In genomic region chr11:118226781-118227180, GRCh38 we compare ENCODE assay signal across 16 cellular contexts. TPM values are rescaled to one million over a fixed set of nuclear protein-coding genes. Genes with fewer than 3 reads are reported as not detected.
DNase-seq lines count a peak whose midpoint lies in the region; ATAC-seq and TF ChIP-seq lines count a peak whose summit lies in the region.
"Had no signal": no experiment of that assay in that cellular context is flagged by ENCODE, and none has a peak within 500 bp of the region (broad histone marks: within the 10 kb centered on the region; RNA-seq: fewer than 3 reads in every experiment).

No MANE protein-coding gene starts in this region.

- H3K27me3 ChIP-seq in CD8-positive, alpha-beta T cell (ENCODE audit: insufficient read depth, low read length): no peaks in the 10 kb centered on the region
- H3K27me3 ChIP-seq: BLaER1 had no signal

- H3K27ac Mint-ChIP-seq in CD8-positive, alpha-beta T cell: no peak overlapping the region
- no peak overlapping the region for H3K27ac Mint-ChIP-seq in activated naive CD8-positive, alpha-beta T cell
- H3K27ac Mint-ChIP-seq in natural killer cell treated with Interleukin-12 subunit alpha and Interleukin-12 subunit beta and Interleukin-15 and Interleukin-18, amount 100 ng/mL, for 72 hours: peak overlapping the region; percentile 78 to 83

- ATAC-seq in CD8-positive, alpha-beta T cell: no peak
- peak; percentile 75 to 84 for ATAC-seq in natural killer cell treated with Interleukin-12 subunit alpha and Interleukin-12 subunit beta and Interleukin-15 and Interleukin-18, amount 100 ng/mL, for 72 hours
- ATAC-seq in HG03280 (IDR thresholded peaks at IDR 0.05; ENCODE audit: unreplicated experiment) (no peak), HG02885 (IDR thresholded peaks at IDR 0.05; ENCODE audit: poor library complexity, unreplicated experiment) (no peak)

- CTCF ChIA-PET in CD8-positive, alpha-beta T cell (lab: Charles Lee): interaction anchor here (1.0 to 4.1 kb wide), 10 partner anchors 9 to 119 kb away, joined by 3 to 25 read pairs (median 4); no protein-coding TSS in a partner anchor

- H3K36me3 Mint-ChIP-seq in CD8-positive, alpha-beta T cell: peaks cover 10% of the 10 kb centered on the region
- H3K36me3 Mint-ChIP-seq in activated naive CD8-positive, alpha-beta T cell: peaks cover 42% of the 10 kb centered on the region
- H3K36me3 Mint-ChIP-seq in natural killer cell treated with Interleukin-12 subunit alpha and Interleukin-12 subunit beta and Interleukin-15 and Interleukin-18, amount 100 ng/mL, for 72 hours: peaks cover 6% of the 10 kb centered on the region

- H3K36me3 ChIP-seq in CD8-positive, alpha-beta T cell (ENCODE audit: insufficient read depth, low read length): no peaks in the 10 kb centered on the region
- H3K36me3 ChIP-seq: BLaER1 had no signal

- peak overlapping the region; percentile 8 for H3K27ac ChIP-seq in CD8-positive, alpha-beta T cell (ENCODE audit: low read depth, low read length)
- H3K27ac ChIP-seq: BLaER1, SK-N-MC had no signal

- no peaks in the 10 kb centered on the region for H3K27me3 Mint-ChIP-seq in CD8-positive, alpha-beta T cell (ENCODE audit: low read depth)
- H3K27me3 Mint-ChIP-seq in activated naive CD8-positive, alpha-beta T cell: no peaks in the 10 kb centered on the region
- peaks cover 0 to 7% of the 10 kb centered on the region in 2 donors for H3K27me3 Mint-ChIP-seq in natural killer cell treated with Interleukin-12 subunit alpha and Interleukin-12 subunit beta and Interleukin-15 and Interleukin-18, amount 100 ng/mL, for 72 hours

- no peak for TF ChIP-seq CTCF in CD8-positive, alpha-beta T cell (IDR thresholded peaks at IDR 0.05)

- intact Hi-C loops in CD8-positive, alpha-beta T cell (cut with DNase I, micrococcal nuclease): loop anchor here (1.0 kb wide), 2 partner anchors 9 to 25 kb away; no protein-coding TSS in a partner anchor

- peak overlapping the region; percentile 70 for H3K4me3 Mint-ChIP-seq in CD8-positive, alpha-beta T cell
- H3K4me3 Mint-ChIP-seq in activated naive CD8-positive, alpha-beta T cell: peak overlapping the region; percentile 72
- H3K4me3 Mint-ChIP-seq in natural killer cell treated with Interleukin-12 subunit alpha and Interleukin-12 subunit beta and Interleukin-15 and Interleukin-18, amount 100 ng/mL, for 72 hours: peak overlapping the region; percentile 78

- POLR2A ChIA-PET in CD8-positive, alpha-beta T cell (lab: Charles Lee): interaction anchor here (0.7 to 4.6 kb wide), 9 partner anchors 10 to 132 kb away, joined by 3 to 77 read pairs (median 18); partner anchors contain the start of genes CD3D, CD3E, MPZL3 and UBE4A

- no peaks in the 10 kb centered on the region for H3K9me3 ChIP-seq in CD8-positive, alpha-beta T cell (ENCODE audit: low read length)
- H3K9me3 ChIP-seq: BLaER1 had no signal

- no peak for DNase-seq in CD8-positive, alpha-beta T cell
- DNase-seq in MV-4-11 (lab: John Stamatoyannopoulos, UW) (peak; percentile 64), HK-2 (ENCODE audit: unreplicated experiment) (no peak), anterior cingulate cortex (lab: John Stamatoyannopoulos, UW) (no peak)
- no peak for DNase-seq in natural killer cell treated with Interleukin-12 subunit alpha and Interleukin-12 subunit beta and Interleukin-15 and Interleukin-18, amount 100 ng/mL, for 72 hours (ENCODE audit: low spot score)
- DNase-seq: activated CD4-positive, CD25-positive, alpha-beta regulatory T cell; cerebellar nuclear complex; IMR-90; kidney glomerular epithelial cell; NCI-H2227 treated with DMSO at 0.1 percent for 48 hours had no signal

- peaks cover 58% of the 10 kb centered on the region for H3K4me1 Mint-ChIP-seq in CD8-positive, alpha-beta T cell (ENCODE audit: low read depth)
- H3K4me1 Mint-ChIP-seq in activated naive CD8-positive, alpha-beta T cell (ENCODE audit: low read depth): peaks cover 54% of the 10 kb centered on the region
- peaks cover 45 to 56% of the 10 kb centered on the region in 2 donors for H3K4me1 Mint-ChIP-seq in natural killer cell treated with Interleukin-12 subunit alpha and Interleukin-12 subunit beta and Interleukin-15 and Interleukin-18, amount 100 ng/mL, for 72 hours (ENCODE audit: low read depth in 2 of 2)

- no peak overlapping the region for H3K4me3 ChIP-seq in CD8-positive, alpha-beta T cell (ENCODE audit: low read depth, low read length)
- H3K4me3 ChIP-seq: BLaER1, SK-N-MC had no signal

- H3K4me1 ChIP-seq in CD8-positive, alpha-beta T cell (ENCODE audit: insufficient read depth, low read length): peaks cover 79% of the 10 kb centered on the region

- no peaks in the 10 kb centered on the region for H3K9me3 Mint-ChIP-seq in CD8-positive, alpha-beta T cell
- peaks cover 7% of the 10 kb centered on the region for H3K9me3 Mint-ChIP-seq in activated naive CD8-positive, alpha-beta T cell (ENCODE audit: low read depth)
- H3K9me3 Mint-ChIP-seq in natural killer cell treated with Interleukin-12 subunit alpha and Interleukin-12 subunit beta and Interleukin-15 and Interleukin-18, amount 100 ng/mL, for 72 hours: no peaks in the 10 kb centered on the region

RNA-seq across cellular contexts. Expression of gene JAML, which starts 2.0 kb away (rescaled TPM):
- 10 to 100 TPM; 38.4 to 40.4 TPM for total RNA-seq in CD8-positive, alpha-beta T cell
- total RNA-seq in natural killer cell treated with Interleukin-12 subunit alpha and Interleukin-12 subunit beta and Interleukin-15 and Interleukin-18, amount 100 ng/mL, for 72 hours: 1 to 10 TPM; 1.4 to 8.5 TPM
- total RNA-seq: IMR-90, renal cortical epithelial cell had no signal

RNA-seq across cellular contexts. Expression of gene MPZL3, which starts 25.4 kb away (rescaled TPM):
- 10 to 100 TPM; 15.3 to 16.8 TPM for total RNA-seq in CD8-positive, alpha-beta T cell
- 10 to 100 TPM; 10.8 to 12.8 TPM for total RNA-seq in natural killer cell treated with Interleukin-12 subunit alpha and Interleukin-12 subunit beta and Interleukin-15 and Interleukin-18, amount 100 ng/mL, for 72 hours

RNA-seq across cellular contexts. Expression of gene MPZL2, which starts 37.3 kb away (rescaled TPM):
- total RNA-seq in CD8-positive, alpha-beta T cell: 1 to 10 TPM; 1.2 to 1.4 TPM
- under 1 TPM in 1 of 2 donors, not detected in 1; 0.45 TPM for total RNA-seq in natural killer cell treated with Interleukin-12 subunit alpha and Interleukin-12 subunit beta and Interleukin-15 and Interleukin-18, amount 100 ng/mL, for 72 hours
- total RNA-seq: IMR-90 had no signal

RNA-seq across cellular contexts. Expression of gene SCN2B, which starts 50.3 kb away (rescaled TPM):
- total RNA-seq in CD8-positive, alpha-beta T cell: not detected
- total RNA-seq in natural killer cell treated with Interleukin-12 subunit alpha and Interleukin-12 subunit beta and Interleukin-15 and Interleukin-18, amount 100 ng/mL, for 72 hours: not detected

Comparison
In these comparisons a context has a peak if more than half of its experiments do, and no peak if none do; other contexts are left out.
1. ATAC-seq: peak in natural killer cell treated with Interleukin-12 subunit alpha and Interleukin-12 subunit beta and Interleukin-15 and Interleukin-18, amount 100 ng/mL, for 72 hours (2 of 2); none in CD8-positive, alpha-beta T cell (single experiment), HG03280 (single experiment) and HG02885 (single experiment).
2. H3K27ac Mint-ChIP-seq: peak in natural killer cell treated with Interleukin-12 subunit alpha and Interleukin-12 subunit beta and Interleukin-15 and Interleukin-18, amount 100 ng/mL, for 72 hours (2 of 2); none in CD8-positive, alpha-beta T cell (single experiment) and activated naive CD8-positive, alpha-beta T cell (single experiment).
3. RNA of gene JAML, which starts 2.0 kb away (total RNA-seq): 38.4 to 40.4 TPM in CD8-positive, alpha-beta T cell; 1.4 to 8.5 TPM in natural killer cell treated with Interleukin-12 subunit alpha and Interleukin-12 subunit beta and Interleukin-15 and Interleukin-18, amount 100 ng/mL, for 72 hours; every median in the first group is over 4 times any median in the second.
4. Peak in every context shown above with its lines, with median percentiles within 50 percentile points of each other: H3K4me3 Mint-ChIP-seq.